13 cellular contexts compared by ENCODE assay signal in genomic region chr1:156607344-156607743, GRCh38. TPM values are rescaled to one million over a fixed set of nuclear protein-coding genes. Genes with fewer than 3 reads are reported as not detected.
DNase-seq lines count a peak whose midpoint lies in the region; ATAC-seq and TF ChIP-seq lines count a peak whose summit lies in the region.
"Not testable (repeated sequence)": the region's sequence is repeated elsewhere in the genome, so short reads cannot be mapped to it uniquely, and the experiment has no call there.
"Had no signal": no experiment of that assay in that cellular context is flagged by ENCODE, and none has a peak within 500 bp of the region (broad histone marks: within the 10 kb centered on the region; RNA-seq: fewer than 3 reads in every experiment).

No MANE protein-coding gene starts in this region.

- not testable (repeated sequence) for H3K4me3 ChIP-seq in BLaER1 treated with 17β-estradiol and CSF1 and Interleukin-3, amounts not matched to agents 10 nM and 100 nM; Karpas-422 (ENCODE audit: low read length); Peyer's patch; upper lobe of right lung

- not testable (repeated sequence) for H3K27ac ChIP-seq in BLaER1 treated with 17β-estradiol and CSF1 and Interleukin-3, amounts not matched to agents 10 nM and 100 nM; Peyer's patch; upper lobe of right lung
- peak overlapping the region; percentile 26 for H3K27ac ChIP-seq in Karpas-422 (ENCODE audit: low read length)

- not testable (repeated sequence) for H3K79me2 ChIP-seq in Karpas-422 (ENCODE audit: low read length)

- not testable (repeated sequence) for H3K36me3 Mint-ChIP-seq in activated B cell treated with CpG ODN at 0.5 μM for 24 hours (ENCODE audit: low read depth); naive B cell

- H3K27me3 Mint-ChIP-seq in activated B cell treated with CpG ODN at 0.5 μM for 24 hours = not testable (repeated sequence)
- H3K27me3 Mint-ChIP-seq in naive B cell = peaks cover 5 to 16% (median 8%) of the 10 kb centered on the region in 3 donors

- POLR2A ChIA-PET in activated B cell treated with CpG ODN at 0.5 μM for 24 hours (lab: Charles Lee) = interaction anchor here (1.2 to 2.1 kb wide), 4 partner anchors 13 to 127 kb away, joined by 5 to 22 read pairs (median 8); partner anchors contain the start of gene MEF2D

- not testable (repeated sequence) for TF ChIP-seq CTCF in Peyer's patch (IDR thresholded peaks at IDR 0.05); activated B cell treated with CpG ODN at 0.5 μM for 24 hours (IDR thresholded peaks at IDR 0.05); upper lobe of right lung (IDR thresholded peaks at IDR 0.05)

- TF ChIP-seq POLR2A in Peyer's patch (IDR thresholded peaks at IDR 0.05) = not testable (repeated sequence)

- not testable (repeated sequence) for H3K27me3 ChIP-seq in BLaER1 treated with 17β-estradiol and CSF1 and Interleukin-3, amounts not matched to agents 10 nM and 100 nM; Karpas-422 (ENCODE audit: low read length); Peyer's patch; upper lobe of right lung

- not testable (repeated sequence) for H3K9me3 ChIP-seq in BLaER1 treated with 17β-estradiol and CSF1 and Interleukin-3, amounts not matched to agents 10 nM and 100 nM (replicated peaks in 1 of 11); Karpas-422 (ENCODE audit: low read length); Peyer's patch; upper lobe of right lung

- H3K4me2 ChIP-seq in BLaER1 treated with 17β-estradiol and CSF1 and Interleukin-3, amounts not matched to agents 10 nM and 100 nM = peak overlapping the region in 9 of 11 experiments; percentile 2 to 38 (median 14); a peak in 7 of 22 replicates
- H3K4me2 ChIP-seq in Karpas-422 (ENCODE audit: low read depth, low read length, poor library complexity, severe bottlenecking) = peak overlapping the region; percentile 33

- not testable (repeated sequence) for H4K20me1 ChIP-seq in BLaER1 treated with 17β-estradiol and CSF1 and Interleukin-3, amounts not matched to agents 10 nM and 100 nM; Karpas-422 (ENCODE audit: insufficient read depth, low read depth, low read length)

- ATAC-seq in activated B cell treated with CpG ODN at 0.5 μM for 24 hours (ENCODE audit: low read depth) (peak; percentile 80), naive B cell (ENCODE audit: low read depth in 2 of 2) (peak; percentile 88 to 92)
- not testable (repeated sequence) for ATAC-seq in upper lobe of right lung

- peak overlapping the region in 2 of 11 experiments; percentile 0 to 42; a peak in 1 of 22 replicates for H3K9ac ChIP-seq in BLaER1 treated with 17β-estradiol and CSF1 and Interleukin-3, amounts not matched to agents 10 nM and 100 nM
- H3K9ac ChIP-seq in Karpas-422 (ENCODE audit: low read length) = peak overlapping the region; percentile 20; the same call in 1 of the 2 replicates

- CTCF ChIA-PET in activated B cell treated with CpG ODN at 0.5 μM for 24 hours (lab: Charles Lee) = interaction anchor here (1.2 to 2.1 kb wide), 8 partner anchors 17 to 221 kb away, joined by 5 to 47 read pairs (median 11); partner anchors contain the start of gene MEF2D

- H3K4me3 Mint-ChIP-seq in activated B cell treated with CpG ODN at 0.5 μM for 24 hours = peak overlapping the region; percentile 19
- H3K4me3 Mint-ChIP-seq in naive B cell = peak overlapping the region in 7 of 8 donors; percentile 2 to 71 (median 48)

- not testable (repeated sequence) for H3K9me3 Mint-ChIP-seq in activated B cell treated with CpG ODN at 0.5 μM for 24 hours, naive B cell

- H3K9me2 ChIP-seq in Karpas-422 (replicated peaks; ENCODE audit: insufficient read depth, low read length) = not testable (repeated sequence)

- DNase-seq in Karpas-422 = peak; percentile 79
- peak in 2 of 3 donors; percentile 44 to 49 for DNase-seq in Peyer's patch
- DNase-seq in activated B cell treated with CpG ODN at 0.5 μM for 24 hours = not testable (repeated sequence)
- peak; percentile 63 for DNase-seq in germinal center (ENCODE audit: low spot score)
- DNase-seq in naive B cell = peak; percentile 74
- DNase-seq in upper lobe of right lung = peak; percentile 7

- H3K27ac Mint-ChIP-seq in activated B cell treated with CpG ODN at 0.5 μM for 24 hours (peak overlapping the region; percentile 63), naive B cell (peak overlapping the region in 5 of 6 donors; percentile 40 to 94 (median 91))

- H2AFZ ChIP-seq in Karpas-422 (ENCODE audit: low read length) = not testable (repeated sequence)

- not testable (repeated sequence) for H3K36me3 ChIP-seq in BLaER1 treated with 17β-estradiol and CSF1 and Interleukin-3, amounts not matched to agents 10 nM and 100 nM; Karpas-422 (ENCODE audit: insufficient read depth, low read length); Peyer's patch; upper lobe of right lung

- intact Hi-C loops in activated B cell treated with CpG ODN at 0.5 μM for 24 hours (cut with micrococcal nuclease) = loop anchor here (1.0 kb wide), 1 partner anchor 107 kb away; the partner anchor contains the start of gene MEF2D
- intact Hi-C loops in upper lobe of right lung (cut with DNase I) = not testable (repeated sequence)

- H3K4me1 Mint-ChIP-seq in activated B cell treated with CpG ODN at 0.5 μM for 24 hours (peaks cover 30% of the 10 kb centered on the region), naive B cell (peaks cover 18 to 39% (median 26%) of the 10 kb centered on the region in 3 donors)

- peaks cover 22 to 53% (median 34%) of the 10 kb centered on the region in 10 experiments for H3K4me1 ChIP-seq in BLaER1 treated with 17β-estradiol and CSF1 and Interleukin-3, amounts not matched to agents 10 nM and 100 nM
- peaks cover 27% of the 10 kb centered on the region for H3K4me1 ChIP-seq in Karpas-422 (ENCODE audit: low read length)
- H3K4me1 ChIP-seq in Peyer's patch, upper lobe of right lung: not testable (repeated sequence)

RNA-seq across cellular contexts. Expression of gene GPATCH4, which starts 6.1 kb away (rescaled TPM):
- total RNA-seq in Karpas-422 (2014; rRNA removed; shearing (Covaris generic); ENCODE audit: low replicate concordance) = 26.2 and 28.0 TPM in 2 replicates
- total RNA-seq in Peyer's patch = 10 to 100 TPM in 2 of 4 donors, 1 to 10 TPM in 2; 6.3 to 38.0 (median 11.3) TPM
- 64.6 and 71.8 TPM in 2 replicates for total RNA-seq in activated B cell treated with CpG ODN at 0.5 μM for 24 hours
- 10 to 100 TPM; 16.6 to 47.9 (median 28.7) TPM for polyA plus RNA-seq in naive B cell (ENCODE audit: low read depth in 6 of 6)
- 22.4 TPM for total RNA-seq in upper lobe of right lung

RNA-seq across cellular contexts. Expression of gene HAPLN2, which starts 11.9 kb away (rescaled TPM):
- 0.47 TPM in 1 of 2 replicates, not detected in the other for total RNA-seq in Karpas-422 (2014; rRNA removed; shearing (Covaris generic); ENCODE audit: low replicate concordance)
- 1 to 10 TPM in 3 of 4 donors, not detected in 1; 1.9 to 2.2 (median 2.1) TPM for total RNA-seq in Peyer's patch
- total RNA-seq in activated B cell treated with CpG ODN at 0.5 μM for 24 hours = not detected in 2 replicates
- not detected for polyA plus RNA-seq in naive B cell (ENCODE audit: low read depth in 6 of 6)
- 0.78 TPM for total RNA-seq in upper lobe of right lung
- total RNA-seq: A673; Calu3; CD4-positive, alpha-beta memory T cell; GM23248 had no signal
- polyA plus RNA-seq: CD4-positive, alpha-beta memory T cell; GM23248 had no signal

RNA-seq across cellular contexts. Expression of gene NAXE, which starts 15.8 kb away (rescaled TPM):
- total RNA-seq in Karpas-422 (2014; rRNA removed; shearing (Covaris generic); ENCODE audit: low replicate concordance) = 113 and 135 TPM in 2 replicates
- total RNA-seq in Peyer's patch = 10 to 100 TPM; 38.0 to 96.5 (median 73.1) TPM
- total RNA-seq in activated B cell treated with CpG ODN at 0.5 μM for 24 hours = 75.6 and 84.5 TPM in 2 replicates
- polyA plus RNA-seq in naive B cell (ENCODE audit: low read depth in 6 of 6) = 100 to 1,000 TPM in 5 of 6 donors, 10 to 100 TPM in 1; 97.6 to 177 (median 110) TPM
- 69.2 TPM for total RNA-seq in upper lobe of right lung

RNA-seq across cellular contexts. Expression of gene TTC24, which starts 27.8 kb away (rescaled TPM):
- total RNA-seq in Karpas-422 (2014; rRNA removed; shearing (Covaris generic); ENCODE audit: low replicate concordance) = 2.9 and 7.8 TPM in 2 replicates
- not detected for total RNA-seq in Peyer's patch
- 19.6 TPM in 2 replicates for total RNA-seq in activated B cell treated with CpG ODN at 0.5 μM for 24 hours
- 1 to 10 TPM in 5 of 6 donors, not detected in 1; 2.4 to 4.5 (median 3.2) TPM for polyA plus RNA-seq in naive B cell (ENCODE audit: low read depth in 6 of 6)
- total RNA-seq in upper lobe of right lung = not detected
- total RNA-seq: A172, A673, Calu3, GM23248, H1 had no signal
- polyA plus RNA-seq: GM23248 had no signal

RNA-seq across cellular contexts. Expression of gene BCAN, which starts 34.6 kb away (rescaled TPM):
- not detected in 2 replicates for total RNA-seq in Karpas-422 (2014; rRNA removed; shearing (Covaris generic); ENCODE audit: low replicate concordance)
- total RNA-seq in Peyer's patch (1 to 10 TPM in 1 of 4 donors, under 1 TPM in 1, not detected in 2; 0.28 to 1.3 TPM), activated B cell treated with CpG ODN at 0.5 μM for 24 hours (0.27 and 0.51 TPM in 2 replicates), upper lobe of right lung (not detected)
- polyA plus RNA-seq in naive B cell (ENCODE audit: low read depth in 6 of 6) = not detected
- total RNA-seq: A172; A673; Calu3; CD4-positive, alpha-beta memory T cell; GM23248 had no signal
- polyA plus RNA-seq: CD4-positive, alpha-beta memory T cell; GM23248 had no signal
